Comparison of ENCODE assay signal across 8 cellular contexts in the genomic region with DNA sequence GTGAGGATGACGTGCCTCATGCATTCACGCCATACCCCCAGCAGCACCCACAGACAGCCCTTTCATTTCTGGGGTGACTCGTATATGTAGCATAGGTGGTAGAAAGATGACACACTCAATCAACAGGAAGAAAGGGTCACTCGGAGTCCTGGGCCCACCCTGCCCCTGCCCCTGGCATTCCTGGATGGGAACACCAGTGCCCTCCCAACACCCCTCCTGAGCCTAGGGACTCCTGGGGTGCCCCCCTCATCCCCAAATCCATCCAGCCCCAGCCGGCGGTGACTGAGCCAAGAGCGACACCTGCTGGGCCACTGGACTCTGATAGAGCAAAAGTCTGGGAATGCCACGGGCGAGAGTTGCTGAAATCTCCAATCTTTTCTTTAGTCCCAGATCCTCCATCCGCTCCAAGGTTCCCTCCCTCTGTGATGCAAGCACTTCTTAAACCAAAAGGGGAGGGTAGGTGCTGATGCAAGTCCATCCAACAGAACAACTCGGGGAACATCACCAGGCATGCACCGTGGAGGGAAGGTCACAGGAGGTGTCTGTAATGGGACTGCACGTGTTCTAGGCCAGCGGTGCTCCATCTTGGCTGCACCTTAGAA. TPM values are rescaled to one million over a fixed set of nuclear protein-coding genes. Genes with fewer than 3 reads are reported as not detected.
A peak's percentile ranks its signal among the peaks of the same experiment; 100 is the strongest.
DNase-seq lines count a peak whose midpoint lies in the region; ATAC-seq and TF ChIP-seq lines count a peak whose summit lies in the region.

No MANE protein-coding gene starts in this region.

- TF ChIP-seq CTCF in astrocyte of the spinal cord (IDR thresholded peaks at IDR 0.05; ENCODE audit: low read depth, low read length), result peak; percentile 68

- in situ Hi-C loops in astrocyte of the spinal cord (cut with HindIII; ENCODE audit: low sequenced_read_pairs), result no loop called here

- H3K36me3 ChIP-seq in iPS DF 6.9 (ENCODE audit: control insufficient read depth, insufficient read depth, low read length), result no peaks in the 10 kb centered on the region

- DNase-seq in EL (peak; percentile 45), NCI-H460 (ENCODE audit: extremely low read depth, low read depth) (peak; percentile 60), astrocyte of the spinal cord (ENCODE audit: low read depth, low spot score) (peak; percentile 16), iPS DF 6.9 (ENCODE audit: low read depth, low spot score) (peak; percentile 43), NCI-H146 treated with DMSO at 0.1 percent for 48 hours (lab: John Stamatoyannopoulos, UW; ENCODE audit: unreplicated experiment) (no peak), T1000 (lab: John Stamatoyannopoulos, UW) (no peak)
- peak; percentile 27 for DNase-seq in stimulated activated CD4-positive, alpha-beta T cell treated with anti-CD3 and anti-CD28 coated beads, Interleukin-15, amount 100 ng/mL, for 24 hours

- H3K4me3 ChIP-seq in astrocyte of the spinal cord (ENCODE audit: low read depth, low read length), result no peak overlapping the region
- no peak overlapping the region for H3K4me3 ChIP-seq in iPS DF 6.9 (ENCODE audit: low read length)

- no peak overlapping the region for H3K27ac ChIP-seq in iPS DF 6.9 (ENCODE audit: low read length)

- no CpG with 5 or more reads among the region's 14 CpGs for WGBS in iPS DF 6.9 (ENCODE audit: insufficient coverage, insufficient read length)

- ATAC-seq in HG02588 (IDR thresholded peaks at IDR 0.05; ENCODE audit: unreplicated experiment), result no peak

- no peaks in the 10 kb centered on the region for H3K9me3 ChIP-seq in iPS DF 6.9 (ENCODE audit: control insufficient read depth, insufficient read depth, low read length)

- no peaks in the 10 kb centered on the region for H3K27me3 ChIP-seq in iPS DF 6.9 (ENCODE audit: control insufficient read depth, insufficient read depth, low read length)

- H3K4me1 ChIP-seq in iPS DF 6.9 (ENCODE audit: control insufficient read depth, insufficient read depth, low read length), result peaks cover 2% of the 10 kb centered on the region; the same call in 1 of the 2 replicates

RNA-seq across cellular contexts. Expression of a gene that starts 31.1 kb away (rescaled TPM):
- total RNA-seq in NCI-H460 (2014; rRNA removed; shearing (Covaris generic)), result not detected in 2 replicates
- 0.01 TPM in 1 of 2 replicates, not detected in the other for polyA plus RNA-seq in NCI-H460 (2014; cell fraction: nucleus; rRNA removed)

Comparison
In these comparisons a context has a peak if more than half of its experiments do, and no peak if none do; other contexts are left out.
1. DNase-seq: peak in EL (single experiment), NCI-H460 (single experiment), astrocyte of the spinal cord (single experiment), iPS DF 6.9 (single experiment) and stimulated activated CD4-positive, alpha-beta T cell treated with anti-CD3 and anti-CD28 coated beads, Interleukin-15, amount 100 ng/mL, for 24 hours (single experiment); none in NCI-H146 treated with DMSO at 0.1 percent for 48 hours (single experiment) and T1000 (single experiment).